ENCODE assay signal across 18 cellular contexts in the genomic region with DNA sequence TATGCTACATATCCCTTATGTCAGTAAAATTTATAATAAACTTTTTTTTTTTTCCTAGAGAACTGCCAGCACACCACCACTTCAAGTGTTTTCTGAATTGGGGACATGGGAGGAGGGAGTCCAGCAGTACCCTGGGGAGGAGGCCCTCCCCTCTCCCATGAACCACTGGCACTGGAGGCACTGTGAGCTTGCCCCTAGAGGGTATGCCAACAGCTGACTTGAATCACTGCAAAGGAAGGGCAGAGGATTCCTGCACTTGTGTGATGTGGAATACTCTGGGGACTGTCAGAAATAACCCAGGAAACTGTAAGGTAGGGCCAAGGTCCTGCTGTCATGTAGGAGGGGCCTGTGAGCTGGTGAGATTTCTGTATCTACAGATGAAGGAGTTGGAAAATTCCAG. TPM values are rescaled to one million over a fixed set of nuclear protein-coding genes. Genes with fewer than 3 reads are reported as not detected.
A peak's percentile ranks its signal among the peaks of the same experiment; 100 is the strongest.
DNase-seq lines count a peak whose midpoint lies in the region; ATAC-seq and TF ChIP-seq lines count a peak whose summit lies in the region.
"Had no signal": no experiment of that assay in that cellular context is flagged by ENCODE, and none has a peak within 500 bp of the region (broad histone marks: within the 10 kb centered on the region; RNA-seq: fewer than 3 reads in every experiment).

No MANE protein-coding gene starts in this region.

- no peak overlapping the region for H3K4me3 ChIP-seq in heart left ventricle

- no peak for DNase-seq in Right ventricle myocardium inferior (ENCODE audit: missing footprints)
- no peak for DNase-seq in cardiac septum (ENCODE audit: low spot score)
- DNase-seq in heart left ventricle = no peak
- no peak for DNase-seq in omental fat pad (ENCODE audit: low spot score)
- no peak for DNase-seq in ureter (ENCODE audit: low spot score)
- no peak for DNase-seq in retina
- DNase-seq in HuH-7 (ENCODE audit: low spot score) = no peak
- DNase-seq: 8988T, AML-193, DMS53, GDM1, NCI-H1694 treated with DMSO at 0.1 percent for 48 hours, NCI-H2081 treated with DMSO at 0.1 percent for 48 hours had no signal

- TF ChIP-seq POLR2A in heart left ventricle (IDR thresholded peaks at IDR 0.05) = no peak

- TF ChIP-seq CTCF in heart left ventricle (IDR thresholded peaks at IDR 0.05) = no peak
- no peak for TF ChIP-seq CTCF in omental fat pad (IDR thresholded peaks at IDR 0.05)

- H3K36me3 ChIP-seq in heart left ventricle = no peaks in the 10 kb centered on the region

- peaks cover 0 to 33% (median 6%) of the 10 kb centered on the region in 12 donors for H3K4me1 ChIP-seq in heart left ventricle

- H3K27ac ChIP-seq in heart left ventricle = peak overlapping the region in 3 of 12 donors; percentile 4 to 39 (median 18)
- H3K27ac ChIP-seq: RWPE1 had no signal

- H3K27me3 ChIP-seq in heart left ventricle = no peaks in the 10 kb centered on the region

- ATAC-seq in Right ventricle myocardium inferior (peak; percentile 61), heart left ventricle (peak in 3 of 4 donors; percentile 67 to 79 (median 75)), omental fat pad (ENCODE audit: low FRiP score) (peak; percentile 22)

- intact Hi-C loops in Right ventricle myocardium inferior (cut with DNase I) (no loop called here), cardiac septum (cut with DNase I) (loop anchor here (5.0 kb wide), 1 partner anchor 51 kb away; no protein-coding TSS in a partner anchor), heart left ventricle (cut with DNase I) (loop anchor here in 3 of 10 donors (5.0 to 10.0 kb wide), 3 partner anchors 116 to 121 kb away; partner anchors contain the start of gene DMBT1 (in 2 of the 3))

- no peaks in the 10 kb centered on the region for H3K9me3 ChIP-seq in heart left ventricle

RNA-seq across cellular contexts. Expression of gene ARMS2, which starts 8.5 kb away (rescaled TPM):
- total RNA-seq in Right ventricle myocardium inferior (not detected), cardiac septum (0.92 TPM), heart left ventricle (1 to 10 TPM in 2 of 9 donors, under 1 TPM in 1, not detected in 6; 0.87 to 1.5 (median 1.2) TPM), omental fat pad (not detected), ureter (not detected)
- polyA plus RNA-seq in heart left ventricle = not detected
- total RNA-seq: H4, M059J, NCI-H460 had no signal
- polyA plus RNA-seq: IgD-negative memory B cell had no signal

RNA-seq across cellular contexts. Expression of gene HTRA1, which starts 15.4 kb away (rescaled TPM):
- total RNA-seq in Right ventricle myocardium inferior (41.6 TPM), cardiac septum (104 TPM), heart left ventricle (100 to 1,000 TPM in 3 of 9 donors, 10 to 100 TPM in 6; 35.7 to 153 (median 57.6) TPM), omental fat pad (100 to 1,000 TPM in 3 of 4 donors, 10 to 100 TPM in 1; 92.8 to 402 (median 260) TPM), ureter (55.2 TPM)
- 10 to 100 TPM; 30.5 to 34.9 TPM for polyA plus RNA-seq in heart left ventricle
- polyA plus RNA-seq: IgD-negative memory B cell had no signal

Comparison
In these comparisons a context has a peak if more than half of its experiments do, and no peak if none do; other contexts are left out.
1. ATAC-seq: peak in every context shown above with its lines; median percentile 75 in heart left ventricle; 61 in Right ventricle myocardium inferior; 22 in omental fat pad.